1 cellular context compared by ENCODE assay signal in the genomic region with DNA sequence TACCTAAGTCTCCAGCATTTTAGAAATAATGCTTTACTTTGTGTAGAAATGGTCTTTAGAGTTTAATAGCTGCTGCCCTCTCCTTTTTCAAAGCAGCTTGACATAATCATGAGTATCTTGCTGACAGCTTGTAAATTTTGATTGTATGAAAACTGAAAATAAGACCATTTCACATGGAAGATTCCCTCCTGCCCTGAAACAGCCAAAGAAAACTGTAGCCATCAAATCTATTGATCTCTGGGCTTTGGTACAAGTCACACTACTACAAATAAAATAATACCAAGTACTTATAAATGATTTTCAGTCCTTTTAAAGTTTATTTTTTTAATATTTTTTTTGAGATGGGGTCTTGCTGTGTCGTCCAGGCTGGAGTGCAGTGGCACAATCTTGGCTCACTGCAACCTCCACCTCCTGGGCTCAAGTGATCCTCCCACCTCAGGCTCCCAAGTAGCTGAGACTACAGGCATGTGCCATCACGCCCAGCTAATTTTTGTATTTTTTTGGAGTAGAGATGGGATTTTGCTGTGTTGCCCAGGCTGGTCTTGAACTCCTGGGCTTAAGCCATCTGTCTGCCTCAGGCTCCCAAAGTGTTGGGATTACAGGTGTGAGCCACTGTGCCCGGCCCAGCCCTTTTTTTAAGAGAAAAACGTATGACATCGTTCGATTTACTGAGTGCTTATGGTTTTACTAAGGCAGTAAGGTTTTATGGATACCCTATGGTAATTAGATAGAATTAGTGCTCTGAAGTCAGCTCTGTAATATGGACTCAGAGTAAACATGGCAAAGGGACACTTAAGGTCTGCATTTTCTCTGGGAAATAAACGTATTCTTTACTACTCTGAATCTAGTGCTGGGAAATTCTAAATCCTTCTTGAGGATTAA.
TF ChIP-seq lines count a peak whose summit lies in the region.

No MANE protein-coding gene starts in this region.

TF ChIP-seq in HepG2, 621 proteins besides CTCF, POLR2A, EP300 and RAD21:
- TF ChIP-seq ZNF704 (CRISPR knock-in tag; IDR thresholded peaks at IDR 0.05; ENCODE audit: borderline replicate concordance) (no peak), MED8 (CRISPR knock-in tag; IDR thresholded peaks at IDR 0.05; ENCODE audit: insufficient replicate concordance) (peak; percentile 23), POLR2G (IDR thresholded peaks at IDR 0.05; ENCODE audit: low read depth, low read length) (no peak), RCOR2 (CRISPR knock-in tag; IDR thresholded peaks at IDR 0.05) (no peak), ZNF121 (CRISPR knock-in tag; IDR thresholded peaks at IDR 0.05) (peak; percentile 88)
- TF ChIP-seq, protein P1, sequence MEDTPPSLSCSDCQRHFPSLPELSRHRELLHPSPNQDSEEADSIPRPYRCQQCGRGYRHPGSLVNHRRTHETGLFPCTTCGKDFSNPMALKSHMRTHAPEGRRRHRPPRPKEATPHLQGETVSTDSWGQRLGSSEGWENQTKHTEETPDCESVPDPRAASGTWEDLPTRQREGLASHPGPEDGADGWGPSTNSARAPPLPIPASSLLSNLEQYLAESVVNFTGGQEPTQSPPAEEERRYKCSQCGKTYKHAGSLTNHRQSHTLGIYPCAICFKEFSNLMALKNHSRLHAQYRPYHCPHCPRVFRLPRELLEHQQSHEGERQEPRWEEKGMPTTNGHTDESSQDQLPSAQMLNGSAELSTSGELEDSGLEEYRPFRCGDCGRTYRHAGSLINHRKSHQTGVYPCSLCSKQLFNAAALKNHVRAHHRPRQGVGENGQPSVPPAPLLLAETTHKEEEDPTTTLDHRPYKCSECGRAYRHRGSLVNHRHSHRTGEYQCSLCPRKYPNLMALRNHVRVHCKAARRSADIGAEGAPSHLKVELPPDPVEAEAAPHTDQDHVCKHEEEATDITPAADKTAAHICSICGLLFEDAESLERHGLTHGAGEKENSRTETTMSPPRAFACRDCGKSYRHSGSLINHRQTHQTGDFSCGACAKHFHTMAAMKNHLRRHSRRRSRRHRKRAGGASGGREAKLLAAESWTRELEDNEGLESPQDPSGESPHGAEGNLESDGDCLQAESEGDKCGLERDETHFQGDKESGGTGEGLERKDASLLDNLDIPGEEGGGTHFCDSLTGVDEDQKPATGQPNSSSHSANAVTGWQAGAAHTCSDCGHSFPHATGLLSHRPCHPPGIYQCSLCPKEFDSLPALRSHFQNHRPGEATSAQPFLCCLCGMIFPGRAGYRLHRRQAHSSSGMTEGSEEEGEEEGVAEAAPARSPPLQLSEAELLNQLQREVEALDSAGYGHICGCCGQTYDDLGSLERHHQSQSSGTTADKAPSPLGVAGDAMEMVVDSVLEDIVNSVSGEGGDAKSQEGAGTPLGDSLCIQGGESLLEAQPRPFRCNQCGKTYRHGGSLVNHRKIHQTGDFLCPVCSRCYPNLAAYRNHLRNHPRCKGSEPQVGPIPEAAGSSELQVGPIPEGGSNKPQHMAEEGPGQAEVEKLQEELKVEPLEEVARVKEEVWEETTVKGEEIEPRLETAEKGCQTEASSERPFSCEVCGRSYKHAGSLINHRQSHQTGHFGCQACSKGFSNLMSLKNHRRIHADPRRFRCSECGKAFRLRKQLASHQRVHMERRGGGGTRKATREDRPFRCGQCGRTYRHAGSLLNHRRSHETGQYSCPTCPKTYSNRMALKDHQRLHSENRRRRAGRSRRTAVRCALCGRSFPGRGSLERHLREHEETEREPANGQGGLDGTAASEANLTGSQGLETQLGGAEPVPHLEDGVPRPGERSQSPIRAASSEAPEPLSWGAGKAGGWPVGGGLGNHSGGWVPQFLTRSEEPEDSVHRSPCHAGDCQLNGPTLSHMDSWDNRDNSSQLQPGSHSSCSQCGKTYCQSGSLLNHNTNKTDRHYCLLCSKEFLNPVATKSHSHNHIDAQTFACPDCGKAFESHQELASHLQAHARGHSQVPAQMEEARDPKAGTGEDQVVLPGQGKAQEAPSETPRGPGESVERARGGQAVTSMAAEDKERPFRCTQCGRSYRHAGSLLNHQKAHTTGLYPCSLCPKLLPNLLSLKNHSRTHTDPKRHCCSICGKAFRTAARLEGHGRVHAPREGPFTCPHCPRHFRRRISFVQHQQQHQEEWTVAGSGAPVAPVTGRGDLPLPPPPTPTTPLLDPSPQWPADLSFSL (CRISPR knock-in tag; IDR thresholded peaks at IDR 0.05) = peak; percentile 36; the same call in 1 of the 2 replicates
